In the genomic region with DNA sequence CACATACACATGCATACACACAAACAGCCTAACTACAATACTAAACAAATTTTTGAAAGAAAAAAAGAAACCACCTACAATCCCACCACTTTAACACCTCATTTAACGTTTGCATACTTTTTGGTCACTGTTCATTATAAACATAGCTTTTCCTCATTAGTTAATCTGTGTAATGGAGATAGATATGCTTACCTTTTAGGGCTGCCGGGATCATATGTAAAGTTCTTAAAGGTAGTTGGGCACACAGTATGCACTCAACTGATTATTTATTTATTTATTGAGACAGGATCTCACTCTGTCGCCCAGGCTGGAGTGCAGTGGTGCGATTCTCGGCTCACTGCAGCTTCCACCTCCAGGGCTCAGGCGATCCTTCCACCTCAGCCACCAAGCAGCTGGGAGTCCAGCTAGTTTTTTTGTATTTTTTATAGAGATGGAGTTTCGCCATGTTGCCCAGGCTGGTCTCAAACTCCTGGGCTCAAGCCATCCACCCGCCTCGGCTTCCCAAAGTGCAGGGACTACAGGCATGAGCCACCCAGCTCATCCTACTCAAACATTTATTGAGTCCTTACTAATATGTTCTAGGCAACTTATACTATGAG, we compare ENCODE assay signal across 8 cellular contexts. TPM values are rescaled to one million over a fixed set of nuclear protein-coding genes. Genes with fewer than 3 reads are reported as not detected.
DNase-seq lines count a peak whose midpoint lies in the region; ATAC-seq and TF ChIP-seq lines count a peak whose summit lies in the region.

No MANE protein-coding gene starts in this region.

- peak overlapping the region; percentile 45 to 94 for H3K4me3 ChIP-seq in CD4-positive, alpha-beta memory T cell (ENCODE audit: low read length in 2 of 2)
- peak overlapping the region; percentile 96 for H3K4me3 ChIP-seq in OCI-LY7 (ENCODE audit: low read depth, low read length, poor library complexity, severe bottlenecking)
- H3K4me3 ChIP-seq in epithelial cell of esophagus (ENCODE audit: low read length), result peak overlapping the region; percentile 6
- H3K4me3 ChIP-seq in neuron (ENCODE audit: low read length), result peak overlapping the region; percentile 75

- H3K9me3 Mint-ChIP-seq in CD4-positive, alpha-beta memory T cell, result no peaks in the 10 kb centered on the region

- intact Hi-C loops in CD4-positive, alpha-beta memory T cell (cut with micrococcal nuclease), result loop anchor here (2.0 to 10.0 kb wide), 8 partner anchors 422 to 1428 kb away; a partner anchor contains a TSS
- intact Hi-C loops in OCI-LY7 (cut with micrococcal nuclease; ENCODE audit: unreplicated experiment), result loop anchor here (5.0 to 10.0 kb wide), 4 partner anchors 280 to 975 kb away; a partner anchor contains a TSS

- no peaks in the 10 kb centered on the region for H3K9me3 ChIP-seq in CD4-positive, alpha-beta memory T cell (ENCODE audit: control insufficient read depth in 1 of 2, low read length in 2 of 2)
- 0 out of 2 replicates have a peak, but pooled peaks cover 6% of the 10 kb centered on the region for H3K9me3 ChIP-seq in OCI-LY7 (ENCODE audit: low read length)
- no peaks in the 10 kb centered on the region for H3K9me3 ChIP-seq in neuron (ENCODE audit: low read length)

- no peak for DNase-seq in CD4-positive, alpha-beta memory T cell
- no peak for DNase-seq in OCI-LY7 (ENCODE audit: low spot score)
- no peak for DNase-seq in epithelial cell of esophagus (ENCODE audit: low read depth)
- DNase-seq in stimulated activated CD8-positive, alpha-beta memory T cell treated with anti-CD3 and anti-CD28 coated beads, Interleukin-4, amount 100 ng/mL, for 48 hours, result no peak
- DNase-seq in GM19238 (ENCODE audit: insufficient read length, low spot score), result no peak

- H3K27ac Mint-ChIP-seq in CD4-positive, alpha-beta memory T cell, result peak overlapping the region; percentile 94 to 97 (median 96)

- no peaks in the 10 kb centered on the region for H3K9me2 ChIP-seq in OCI-LY7 (ENCODE audit: insufficient read depth, low read length)

- H3K4me2 ChIP-seq in OCI-LY7 (ENCODE audit: low read length), result peak overlapping the region; percentile 68

- H3K27me3 ChIP-seq in CD4-positive, alpha-beta memory T cell (ENCODE audit: insufficient read depth, low read length), result no peaks in the 10 kb centered on the region
- no peaks in the 10 kb centered on the region for H3K27me3 ChIP-seq in neuron (ENCODE audit: insufficient read depth, low read length)

- H2AFZ ChIP-seq in OCI-LY7 (ENCODE audit: low read length), result peak overlapping the region; percentile 82
- H2AFZ ChIP-seq in neuron (ENCODE audit: low read depth, low read length), result peak overlapping the region; percentile 70

- peaks cover 48% of the 10 kb centered on the region for H3K4me1 ChIP-seq in CD4-positive, alpha-beta memory T cell (ENCODE audit: insufficient read depth, low read length)
- H3K4me1 ChIP-seq in OCI-LY7 (ENCODE audit: insufficient read depth, low read length, poor library complexity, severe bottlenecking) (peaks cover 25% of the 10 kb centered on the region), neuron (ENCODE audit: insufficient read depth, low read length) (peaks cover 15% of the 10 kb centered on the region)

- POLR2A ChIA-PET in CD4-positive, alpha-beta memory T cell (lab: Charles Lee; ENCODE audit: partially characterized antibody), result interaction anchor here (0.9 to 3.6 kb wide), 19 partner anchors 8 to 1637 kb away, joined by 3 to 53 read pairs (median 7); a partner anchor contains a TSS
- POLR2A ChIA-PET in OCI-LY7 (lab: Charles Lee), result interaction anchor here (0.6 to 4.4 kb wide), 18 partner anchors 9 to 431 kb away, joined by 3 to 34 read pairs (median 4); a partner anchor contains a TSS

- TF ChIP-seq CTCF in OCI-LY7 (conservative IDR thresholded peaks at IDR 0.05; ENCODE audit: low read length) (no peak), epithelial cell of esophagus (IDR thresholded peaks at IDR 0.05; ENCODE audit: insufficient read depth, low read depth, low read length, missing control alignments) (no peak)

- BruUV-seq in OCI-LY7 (replicated peaks; lab: Mats Ljungman, UMichigan), result TSS peak; percentile 81

- CTCF ChIA-PET in CD4-positive, alpha-beta memory T cell (lab: Charles Lee; ENCODE audit: partially characterized antibody), result interaction anchor here (0.7 to 12.2 kb wide), 8 partner anchors 8 to 651 kb away, joined by 3 to 218 read pairs (median 5); a partner anchor contains a TSS
- CTCF ChIA-PET in OCI-LY7 (lab: Charles Lee; ENCODE audit: unreplicated experiment), result interaction anchor here (0.6 to 1.1 kb wide), 3 partner anchors 15 to 559 kb away, joined by 3 to 9 read pairs (median 3); a partner anchor contains a TSS

- peaks cover 6 to 23% of the 10 kb centered on the region in 2 donors for H3K36me3 Mint-ChIP-seq in CD4-positive, alpha-beta memory T cell

- H3K27ac ChIP-seq in CD4-positive, alpha-beta memory T cell (ENCODE audit: low read depth, low read length), result peak overlapping the region; percentile 56
- peak overlapping the region; percentile 57 for H3K27ac ChIP-seq in OCI-LY7 (ENCODE audit: low read depth, low read length, poor library complexity, severe bottlenecking)

- peaks cover 39% of the 10 kb centered on the region for H3K79me2 ChIP-seq in OCI-LY7 (ENCODE audit: insufficient read depth, low read depth, low read length)

- ATAC-seq in GM19035 (IDR thresholded peaks at IDR 0.05; ENCODE audit: unreplicated experiment) (no peak), HG02981 (IDR thresholded peaks at IDR 0.05; ENCODE audit: unreplicated experiment) (no peak)

- peak overlapping the region; percentile 88 to 93 (median 92) for H3K4me3 Mint-ChIP-seq in CD4-positive, alpha-beta memory T cell

- peaks cover 40 to 56% (median 48%) of the 10 kb centered on the region in 4 donors for H3K4me1 Mint-ChIP-seq in CD4-positive, alpha-beta memory T cell

- peaks cover 4% of the 10 kb centered on the region for H3K36me3 ChIP-seq in CD4-positive, alpha-beta memory T cell (ENCODE audit: insufficient read depth, low read length)
- peaks cover 26% of the 10 kb centered on the region for H3K36me3 ChIP-seq in OCI-LY7 (ENCODE audit: insufficient read depth, low read length)
- no peaks in the 10 kb centered on the region for H3K36me3 ChIP-seq in neuron (ENCODE audit: insufficient read depth, low read length)

- peaks cover 22% of the 10 kb centered on the region for H4K20me1 ChIP-seq in OCI-LY7 (ENCODE audit: insufficient read depth, low read length)

- no peaks in the 10 kb centered on the region for H3K27me3 Mint-ChIP-seq in CD4-positive, alpha-beta memory T cell

RNA-seq across cellular contexts. Expression of a gene that starts 0.7 kb away (rescaled TPM):
- 10 to 100 TPM; 36.1 to 37.0 TPM for total RNA-seq in CD4-positive, alpha-beta memory T cell
- polyA plus RNA-seq in CD4-positive, alpha-beta memory T cell, result 10 to 100 TPM; 21.2 to 25.4 TPM
- total RNA-seq in OCI-LY7 (2014; rRNA removed; shearing (Covaris generic)), result 10.6 and 17.4 TPM in 2 replicates
- 29.0 and 32.5 TPM in 2 replicates for total RNA-seq in OCI-LY7 (2022)

RNA-seq across cellular contexts. Expression of a gene that starts 17.7 kb away (rescaled TPM):
- 10 to 100 TPM; 39.6 to 41.6 TPM for total RNA-seq in CD4-positive, alpha-beta memory T cell
- 10 to 100 TPM; 21.2 to 25.8 TPM for polyA plus RNA-seq in CD4-positive, alpha-beta memory T cell
- total RNA-seq in OCI-LY7 (2014; rRNA removed; shearing (Covaris generic)), result 35.6 and 55.3 TPM in 2 replicates
- total RNA-seq in OCI-LY7 (2022), result 33.0 and 37.4 TPM in 2 replicates

Comparison
In these comparisons a context has a peak if more than half of its experiments do, and no peak if none do; other contexts are left out.
1. H3K4me3 ChIP-seq: peak in every context shown above with its lines; median percentile 96 in OCI-LY7; 75 in neuron; 70 in CD4-positive, alpha-beta memory T cell; 6 in epithelial cell of esophagus.